Comparison of ENCODE assay signal across 10 cellular contexts in the genomic region with DNA sequence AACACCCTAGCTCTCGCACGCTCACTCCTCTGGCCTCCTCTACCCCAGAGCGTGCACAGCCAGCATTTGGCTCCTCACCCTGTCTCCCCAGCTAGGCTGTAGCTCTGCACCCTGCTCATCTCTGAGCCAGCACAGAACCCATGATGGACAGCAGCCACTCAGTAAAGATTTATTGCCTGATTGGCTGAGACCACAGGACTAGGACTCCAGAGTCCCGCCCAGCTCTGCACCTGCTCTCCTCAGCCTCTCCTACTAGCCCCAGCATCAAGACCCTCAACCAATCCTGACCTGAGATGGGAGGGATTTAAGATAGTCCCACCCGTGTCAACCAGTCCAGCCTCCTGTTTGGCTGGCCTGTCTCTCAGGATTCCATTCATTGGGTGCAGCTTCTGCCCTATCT. TPM values are rescaled to one million over a fixed set of nuclear protein-coding genes. Genes with fewer than 3 reads are reported as not detected.
DNase-seq lines count a peak whose midpoint lies in the region; ATAC-seq and TF ChIP-seq lines count a peak whose summit lies in the region.
"Had no signal": no experiment of that assay in that cellular context is flagged by ENCODE, and none has a peak within 500 bp of the region (broad histone marks: within the 10 kb centered on the region; RNA-seq: fewer than 3 reads in every experiment).

No MANE protein-coding gene starts in this region.

- H3K4me3 Mint-ChIP-seq in Caco-2 (ENCODE audit: unreplicated experiment) = no peak overlapping the region
- H3K4me3 Mint-ChIP-seq in CD4-positive, alpha-beta memory T cell = peak overlapping the region in 1 of 8 donors; percentile 1
- H3K4me3 Mint-ChIP-seq: immature natural killer cell had no signal

- no peak overlapping the region for H2AFZ ChIP-seq in GM23248

- H3K4me1 ChIP-seq in Caco-2 (no peaks in the 10 kb centered on the region), GM23248 (ENCODE audit: insufficient read depth) (no peaks in the 10 kb centered on the region)
- no peaks in the 10 kb centered on the region for H3K4me1 ChIP-seq in CD4-positive, alpha-beta memory T cell (ENCODE audit: insufficient read depth, low read length)

- H3K27ac Mint-ChIP-seq in Caco-2 (ENCODE audit: unreplicated experiment) = no peak overlapping the region
- no peak overlapping the region for H3K27ac Mint-ChIP-seq in CD4-positive, alpha-beta memory T cell
- H3K27ac Mint-ChIP-seq: immature natural killer cell had no signal

- H3K79me2 ChIP-seq in GM23248 (ENCODE audit: insufficient read depth) = no peaks in the 10 kb centered on the region

- H3K4me2 ChIP-seq in GM23248 (ENCODE audit: unreplicated experiment) = no peak overlapping the region

- 65 to 69% methylated on average over 5 of the region's 5 CpGs for WGBS in GM23248 (ENCODE audit: low coverage in 1 of 2, low lambda C conversion rate in 2 of 2, missing lambda C conversion rate in 2 of 2), 2 experiments

- intact Hi-C loops in Caco-2 (cut with micrococcal nuclease; ENCODE audit: unreplicated experiment) = no loop called here
- intact Hi-C loops in CD4-positive, alpha-beta memory T cell (cut with micrococcal nuclease) = no loop called here

- peaks cover 5% of the 10 kb centered on the region for H3K27me3 Mint-ChIP-seq in Caco-2 (ENCODE audit: insufficient read depth, unreplicated experiment)
- peaks cover 11 to 27% of the 10 kb centered on the region in 2 donors for H3K27me3 Mint-ChIP-seq in CD4-positive, alpha-beta memory T cell

- no peaks in the 10 kb centered on the region for H3K9me3 Mint-ChIP-seq in Caco-2 (ENCODE audit: unreplicated experiment)
- peaks cover 0 to 4% (median 0%) of the 10 kb centered on the region in 8 donors for H3K9me3 Mint-ChIP-seq in CD4-positive, alpha-beta memory T cell
- H3K9me3 Mint-ChIP-seq: immature natural killer cell had no signal

- H3K36me3 Mint-ChIP-seq in Caco-2 (ENCODE audit: insufficient read depth, unreplicated experiment) = no peaks in the 10 kb centered on the region
- H3K36me3 Mint-ChIP-seq in CD4-positive, alpha-beta memory T cell = no peaks in the 10 kb centered on the region
- H3K36me3 Mint-ChIP-seq: immature natural killer cell had no signal

- no TSS peak for BruUV-seq in Caco-2 (replicated peaks; lab: Mats Ljungman, UMichigan)

- no peak overlapping the region for H3K9ac ChIP-seq in GM23248

- no peaks in the 10 kb centered on the region for H3K9me2 ChIP-seq in GM23248 (ENCODE audit: insufficient read depth)

- no peaks in the 10 kb centered on the region for H3K9me3 ChIP-seq in Caco-2
- H3K9me3 ChIP-seq in GM23248 (ENCODE audit: low read depth) = no peaks in the 10 kb centered on the region
- H3K9me3 ChIP-seq in CD4-positive, alpha-beta memory T cell (ENCODE audit: control insufficient read depth in 1 of 2, low read length in 2 of 2) = no peaks in the 10 kb centered on the region

- in situ Hi-C loops in GM23248 (cut with MboI) = no loop called here

- POLR2A ChIA-PET in Caco-2 (lab: Charles Lee) = no interaction called here
- POLR2A ChIA-PET in CD4-positive, alpha-beta memory T cell (lab: Charles Lee; ENCODE audit: partially characterized antibody) = no interaction called here

- H3K27me3 ChIP-seq in Caco-2 (replicated peaks; ENCODE audit: control insufficient read depth, insufficient read depth, low read length) = no peaks in the 10 kb centered on the region
- H3K27me3 ChIP-seq in GM23248 (replicated peaks; ENCODE audit: insufficient read depth) = peaks cover 26% of the 10 kb centered on the region
- H3K27me3 ChIP-seq in CD4-positive, alpha-beta memory T cell (ENCODE audit: insufficient read depth, low read length) = no peaks in the 10 kb centered on the region

- H3K27ac ChIP-seq in GM23248 = no peak overlapping the region
- no peak overlapping the region for H3K27ac ChIP-seq in CD4-positive, alpha-beta memory T cell (ENCODE audit: low read depth, low read length)

- H3K4me1 Mint-ChIP-seq in Caco-2 (ENCODE audit: low read depth, unreplicated experiment) = no peaks in the 10 kb centered on the region
- H3K4me1 Mint-ChIP-seq in CD4-positive, alpha-beta memory T cell = no peaks in the 10 kb centered on the region
- H3K4me1 Mint-ChIP-seq: immature natural killer cell had no signal

- H3F3A ChIP-seq in GM23248 (ENCODE audit: insufficient read depth) = no peaks in the 10 kb centered on the region

- TF ChIP-seq CTCF in Caco-2 (IDR thresholded peaks at IDR 0.05; ENCODE audit: insufficient read depth in 1 of 2, low read depth in 1 of 2, low read length in 1 of 2, severe bottlenecking in 1 of 2, unreplicated experiment in 1 of 2) = no peak

- no peaks in the 10 kb centered on the region for H4K20me1 ChIP-seq in GM23248 (ENCODE audit: insufficient read depth)

- ATAC-seq in SK-N-SH treated with all-trans-retinoic acid at 6 μM for 48 hours (peak; percentile 83), GM21576 (IDR thresholded peaks at IDR 0.05; ENCODE audit: unreplicated experiment) (no peak)

- peak; percentile 62 to 75 for DNase-seq in Caco-2
- peak; percentile 81 for DNase-seq in Jurkat, Clone E6-1 (ENCODE audit: low read depth, low spot score)
- DNase-seq in kidney tubule cell (ENCODE audit: low spot score) = peak; percentile 24
- DNase-seq in GM23248 = no peak
- DNase-seq in NCI-H2029 (lab: John Stamatoyannopoulos, UW) = no peak
- no peak for DNase-seq in CD4-positive, alpha-beta memory T cell
- DNase-seq: DMS79, immature natural killer cell had no signal

- H3K36me3 ChIP-seq in Caco-2 (ENCODE audit: control insufficient read depth, insufficient read depth, low read length) (no peaks in the 10 kb centered on the region), GM23248 (ENCODE audit: low read depth) (no peaks in the 10 kb centered on the region)
- no peaks in the 10 kb centered on the region for H3K36me3 ChIP-seq in CD4-positive, alpha-beta memory T cell (ENCODE audit: insufficient read depth, low read length)

- H3K4me3 ChIP-seq in Caco-2 (ENCODE audit: low read depth, low read length) (no peak overlapping the region), GM23248 (no peak overlapping the region)
- no peak overlapping the region for H3K4me3 ChIP-seq in Jurkat, Clone E6-1 (ENCODE audit: low read length)
- no peak overlapping the region for H3K4me3 ChIP-seq in CD4-positive, alpha-beta memory T cell (ENCODE audit: low read length in 2 of 2)

- CTCF ChIA-PET in Caco-2 (lab: Charles Lee) = interaction anchor here (0.5 to 0.7 kb wide), 2 partner anchors 42 to 311 kb away, joined by 3 to 4 read pairs; no protein-coding TSS in a partner anchor
- CTCF ChIA-PET in CD4-positive, alpha-beta memory T cell (lab: Charles Lee; ENCODE audit: partially characterized antibody) = no interaction called here

TF ChIP-seq in SK-N-SH treated with all-trans-retinoic acid at 6 μM for 48 hours, 23 proteins besides CTCF, POLR2A, EP300 and RAD21 (continues in another document):
- no peak for TF ChIP-seq PPARA (CRISPR knock-in tag; IDR thresholded peaks at IDR 0.05; ENCODE audit: borderline replicate concordance)
- no peak for TF ChIP-seq TCF4 (CRISPR knock-in tag; IDR thresholded peaks at IDR 0.05; ENCODE audit: borderline replicate concordance)
- no peak for TF ChIP-seq ESRRG (CRISPR knock-in tag; IDR thresholded peaks at IDR 0.05)
- no peak for TF ChIP-seq TOX (CRISPR knock-in tag; IDR thresholded peaks at IDR 0.05; ENCODE audit: borderline replicate concordance)
- TF ChIP-seq ZC3H10 (CRISPR knock-in tag; IDR thresholded peaks at IDR 0.05) = no peak
- TF ChIP-seq, protein P1, sequence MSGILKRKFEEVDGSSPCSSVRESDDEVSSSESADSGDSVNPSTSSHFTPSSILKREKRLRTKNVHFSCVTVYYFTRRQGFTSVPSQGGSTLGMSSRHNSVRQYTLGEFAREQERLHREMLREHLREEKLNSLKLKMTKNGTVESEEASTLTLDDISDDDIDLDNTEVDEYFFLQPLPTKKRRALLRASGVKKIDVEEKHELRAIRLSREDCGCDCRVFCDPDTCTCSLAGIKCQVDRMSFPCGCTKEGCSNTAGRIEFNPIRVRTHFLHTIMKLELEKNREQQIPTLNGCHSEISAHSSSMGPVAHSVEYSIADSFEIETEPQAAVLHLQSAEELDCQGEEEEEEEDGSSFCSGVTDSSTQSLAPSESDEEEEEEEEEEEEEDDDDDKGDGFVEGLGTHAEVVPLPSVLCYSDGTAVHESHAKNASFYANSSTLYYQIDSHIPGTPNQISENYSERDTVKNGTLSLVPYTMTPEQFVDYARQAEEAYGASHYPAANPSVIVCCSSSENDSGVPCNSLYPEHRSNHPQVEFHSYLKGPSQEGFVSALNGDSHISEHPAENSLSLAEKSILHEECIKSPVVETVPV (CRISPR knock-in tag; IDR thresholded peaks at IDR 0.05) = no peak
- no peak for TF ChIP-seq ISL1 (CRISPR knock-in tag; IDR thresholded peaks at IDR 0.05)

RNA-seq across cellular contexts. Expression of a gene that starts 9.3 kb away (rescaled TPM):
- total RNA-seq in Caco-2 (2022) = not detected in 2 replicates
- polyA plus RNA-seq in Jurkat, Clone E6-1 (2012; ENCODE audit: insufficient read depth, insufficient read length) = not detected
- total RNA-seq in GM23248 (2014; rRNA removed; shearing (Covaris generic)) = not detected in 2 replicates
- not detected in 2 replicates for polyA plus RNA-seq in GM23248 (2016; fragmentation: Nextera tagmentation; extraction: Ambion mirVana)
- total RNA-seq in CD4-positive, alpha-beta memory T cell = 1 to 10 TPM; 2.1 to 2.9 TPM
- not detected for polyA plus RNA-seq in CD4-positive, alpha-beta memory T cell
- polyA plus RNA-seq: immature natural killer cell had no signal

RNA-seq across cellular contexts. Expression of a gene that starts 18.9 kb away (rescaled TPM):
- not detected in 2 replicates for total RNA-seq in Caco-2 (2022)
- not detected for polyA plus RNA-seq in Jurkat, Clone E6-1 (2012; ENCODE audit: insufficient read depth, insufficient read length)
- total RNA-seq in GM23248 (2014; rRNA removed; shearing (Covaris generic)) = not detected in 2 replicates
- polyA plus RNA-seq in GM23248 (2016; fragmentation: Nextera tagmentation; extraction: Ambion mirVana) = not detected in 2 replicates
- total RNA-seq in CD4-positive, alpha-beta memory T cell = 1 to 10 TPM; 3.3 to 3.8 TPM
- polyA plus RNA-seq in CD4-positive, alpha-beta memory T cell = not detected
- polyA plus RNA-seq: immature natural killer cell had no signal

RNA-seq across cellular contexts. Expression of a gene that starts 25.9 kb away (rescaled TPM):
- not detected in 2 replicates for total RNA-seq in Caco-2 (2022)
- polyA plus RNA-seq in Jurkat, Clone E6-1 (2012; ENCODE audit: insufficient read depth, insufficient read length) = not detected
- total RNA-seq in GM23248 (2014; rRNA removed; shearing (Covaris generic)) = not detected in 2 replicates
- polyA plus RNA-seq in GM23248 (2016; fragmentation: Nextera tagmentation; extraction: Ambion mirVana) = not detected in 2 replicates
- total RNA-seq in CD4-positive, alpha-beta memory T cell = 1 to 10 TPM; 1.2 to 2.2 TPM
- polyA plus RNA-seq in CD4-positive, alpha-beta memory T cell = not detected
- polyA plus RNA-seq: immature natural killer cell had no signal

RNA-seq across cellular contexts. Expression of a gene that starts 48.3 kb away (rescaled TPM):
- total RNA-seq in Caco-2 (2022) = 30.1 and 31.5 TPM in 2 replicates
- polyA plus RNA-seq in Jurkat, Clone E6-1 (2012; ENCODE audit: insufficient read depth, insufficient read length) = 8.7 TPM
- 5.1 and 9.0 TPM in 2 replicates for total RNA-seq in GM23248 (2014; rRNA removed; shearing (Covaris generic))
- polyA plus RNA-seq in GM23248 (2016; fragmentation: Nextera tagmentation; extraction: Ambion mirVana) = 1.0 and 2.0 TPM in 2 replicates
- total RNA-seq in CD4-positive, alpha-beta memory T cell = under 1 TPM; 0.35 to 0.36 TPM
- not detected for polyA plus RNA-seq in CD4-positive, alpha-beta memory T cell
- polyA plus RNA-seq: immature natural killer cell had no signal

Comparison
In these comparisons a context has a peak if more than half of its experiments do, and no peak if none do; other contexts are left out.
1. DNase-seq: peak in Caco-2 (2 of 2), Jurkat, Clone E6-1 (single experiment) and kidney tubule cell (single experiment); none in GM23248 (single experiment), NCI-H2029 (single experiment) and CD4-positive, alpha-beta memory T cell (0 of 5).